ENCODE assay signal across 8 cellular contexts in genomic region chr4:6640292-6641163, GRCh38. TPM values are rescaled to one million over a fixed set of nuclear protein-coding genes. Genes with fewer than 3 reads are reported as not detected.
A peak's percentile ranks its signal among the peaks of the same experiment; 100 is the strongest.
DNase-seq lines count a peak whose midpoint lies in the region; ATAC-seq, FAIRE-seq and TF ChIP-seq lines count a peak whose summit lies in the region.

Gene MRFAP1, plus strand, starts transcription at chr4:6640685. Its CDS starts 178 bp downstream, at chr4:6640863.

- peaks cover 10 to 11% of the 10 kb centered on the region in 2 experiments for H4K20me1 ChIP-seq in H1 (replicated peaks in 1 of 2; ENCODE audit: control insufficient read depth in 1 of 2, insufficient read depth in 2 of 2, low read length in 2 of 2)

- no peak for TF ChIP-seq RAD21 in H1 (IDR thresholded peaks at IDR 0.05 in 1 of 2, conservative IDR thresholded peaks at IDR 0.05 in 1 of 2; ENCODE audit: low read depth in 2 of 2, low read length in 2 of 2)

- H3K23ac ChIP-seq in H1 (ENCODE audit: insufficient read length) (no peak within 1 kb of the TSS), mesenchymal stem cell (ENCODE audit: low read length in 2 of 2) (peak within 1 kb of the TSS in 1 of 2 experiments; percentile 97)

- H3K4me3 ChIP-seq in H1 (ENCODE audit: extremely low read depth in 1 of 4, insufficient read depth in 2 of 4, low read depth in 3 of 4, low read length in 4 of 4) = peak within 1 kb of the TSS; percentile 73 to 100 (median 96)
- peak within 1 kb of the TSS; percentile 83 to 95 for H3K4me3 ChIP-seq in mesenchymal stem cell (ENCODE audit: insufficient read depth in 1 of 2, low read depth in 1 of 2, low read length in 2 of 2)

- H2BK120ac ChIP-seq in H1 (replicated peaks; ENCODE audit: low read depth, low read length) (no peak within 1 kb of the TSS), mesenchymal stem cell (ENCODE audit: low read depth, low read length) (no peak within 1 kb of the TSS)

- H3K23me2 ChIP-seq in H1 (ENCODE audit: low read depth, low read length) = peaks cover 10% of the 10 kb centered on the region

- peak within 1 kb of the TSS; percentile 89 to 98 (median 91) for H3K9ac ChIP-seq in H1 (replicated peaks in 1 of 4; ENCODE audit: extremely low read depth in 1 of 4, low read depth in 3 of 4, low read length in 3 of 4)
- peak within 1 kb of the TSS; percentile 99 for H3K9ac ChIP-seq in mesenchymal stem cell (ENCODE audit: low read length)

- no peaks in the 10 kb centered on the region for H3K27me3 ChIP-seq in H1 (replicated peaks in 1 of 4; ENCODE audit: control insufficient read depth in 3 of 4, extremely low read depth in 1 of 4, insufficient read depth in 3 of 4, low read length in 3 of 4)
- no peaks in the 10 kb centered on the region for H3K27me3 ChIP-seq in mesenchymal stem cell (ENCODE audit: control insufficient read depth in 1 of 2, insufficient read depth in 1 of 2, low read length in 2 of 2)

- peak; percentile 74 to 84 for TF ChIP-seq POLR2A in H1 (IDR thresholded peaks at IDR 0.05; ENCODE audit: control extremely low read depth in 1 of 2, low read depth in 2 of 2, low read length in 2 of 2)

- peak within 1 kb of the TSS; percentile 98 for H3K18ac ChIP-seq in H1 (ENCODE audit: extremely low read depth, low read length)
- peak within 1 kb of the TSS; percentile 56 to 91 for H3K18ac ChIP-seq in mesenchymal stem cell (ENCODE audit: low read depth in 1 of 2, low read length in 2 of 2)

- CTCF ChIA-PET in H1 (lab: Charles Lee; ENCODE audit: partially characterized antibody) = interaction anchor here (0.6 to 1.4 kb wide), 8 partner anchors 24 to 430 kb away, joined by 3 to 4 read pairs (median 3); no protein-coding TSS in a partner anchor

- POLR2A ChIA-PET in H1 (lab: Charles Lee; ENCODE audit: partially characterized antibody) = interaction anchor here (1.0 to 5.7 kb wide), 11 partner anchors 9 to 74 kb away, joined by 3 to 36 read pairs (median 3); a partner anchor contains a TSS

- H4K91ac ChIP-seq in H1 (replicated peaks; ENCODE audit: insufficient read length, low read length) (peak within 1 kb of the TSS; percentile 30), mesenchymal stem cell (ENCODE audit: low read length) (peak within 1 kb of the TSS; percentile 63)

- H3K27ac ChIP-seq in H1 (ENCODE audit: low read depth, low read length) (peak within 1 kb of the TSS; percentile 82), mesenchymal stem cell (ENCODE audit: low read length, poor library complexity, severe bottlenecking) (peak within 1 kb of the TSS; percentile 93)

- H3K56ac ChIP-seq in H1 (replicated peaks; ENCODE audit: insufficient read length, low read depth, low read length) = peak within 1 kb of the TSS; percentile 69

- H3K4me1 ChIP-seq in H1 (replicated peaks in 1 of 4; ENCODE audit: control insufficient read depth in 3 of 4, insufficient read depth in 4 of 4, low read length in 3 of 4) (peaks cover 0 to 9% (median 0%) of the 10 kb centered on the region in 4 experiments; a peak in 3 of 7 replicates), mesenchymal stem cell (ENCODE audit: control insufficient read depth, insufficient read depth, low read depth, low read length) (peaks cover 8% of the 10 kb centered on the region)

- H2AFZ ChIP-seq in H1 (ENCODE audit: low read length) (peak within 1 kb of the TSS; percentile 98), mesenchymal stem cell (ENCODE audit: low read depth, low read length) (peak within 1 kb of the TSS; percentile 67)

- FAIRE-seq in HTR-8/SVneo (lab: Jason Lieb, UNC) (peak; percentile 90), H1 (lab: Jason Lieb, UNC) (no peak)

- H2BK20ac ChIP-seq in H1 (ENCODE audit: low read length) = no peak within 1 kb of the TSS

- H2BK12ac ChIP-seq in H1 (ENCODE audit: low read depth, low read length) (no peak within 1 kb of the TSS; the same call in 1 of the 2 replicates), mesenchymal stem cell (ENCODE audit: low read length in 2 of 2) (no peak within 1 kb of the TSS)

- DNase-seq in COLO829 (ENCODE audit: low spot score) (peak; percentile 84), HTR-8/SVneo (ENCODE audit: insufficient read length, low spot score) (peak; percentile 91), NOMO-1 treated with DMSO at 0.1 percent for 48 hours (lab: John Stamatoyannopoulos, UW; ENCODE audit: unreplicated experiment) (peak; percentile 93), H1 (ENCODE audit: low read depth in 1 of 2, low spot score in 2 of 2) (peak; percentile 80 to 89), mesenchymal stem cell (peak; percentile 94)
- peak; percentile 85 to 87 for DNase-seq in activated CD8-positive, alpha-beta memory T cell treated with anti-CD3 and anti-CD28 coated beads for 4 hours (ENCODE audit: low read depth in 2 of 2)
- peak; percentile 82 for DNase-seq in stimulated activated CD8-positive, alpha-beta memory T cell treated with anti-CD3 and anti-CD28 coated beads, Interleukin-12 subunit alpha, Interleukin-12 subunit beta, amount 100 ng/mL, for 24 hours (ENCODE audit: extremely low read depth)

- H3K36me3 ChIP-seq in H1 (ENCODE audit: control insufficient read depth in 2 of 4, insufficient read depth in 4 of 4, low read length in 3 of 4) (peaks cover 0 to 22% (median 9%) of the 10 kb centered on the region in 4 experiments; a peak in 5 of 8 replicates), mesenchymal stem cell (ENCODE audit: control insufficient read depth in 1 of 2, insufficient read depth in 2 of 2, low read depth in 1 of 2, low read length in 2 of 2) (peaks cover 9 to 19% of the 10 kb centered on the region in 2 experiments)

- H3K79me2 ChIP-seq in H1 (ENCODE audit: control insufficient read depth in 1 of 2, insufficient read depth in 2 of 2, low read length in 2 of 2) = peaks cover 9 to 29% of the 10 kb centered on the region in 2 experiments

- H3K9me3 ChIP-seq in H1 (ENCODE audit: insufficient read depth in 2 of 2, low read depth in 1 of 2, low read length in 1 of 2) (no peaks in the 10 kb centered on the region), mesenchymal stem cell (ENCODE audit: control insufficient read depth, low read length) (no peaks in the 10 kb centered on the region)

- H4K8ac ChIP-seq in H1 (ENCODE audit: extremely low read depth, insufficient read depth, low read length) (peak within 1 kb of the TSS; percentile 94), mesenchymal stem cell (ENCODE audit: low read length) (peak within 1 kb of the TSS; percentile 91)

- H3K14ac ChIP-seq in H1 (ENCODE audit: insufficient read length) (no peak within 1 kb of the TSS), mesenchymal stem cell (ENCODE audit: low read length in 2 of 2) (peak within 1 kb of the TSS in 1 of 2 experiments; percentile 63)

- TF ChIP-seq CTCF in H1 (IDR thresholded peaks at IDR 0.05; ENCODE audit: control extremely low read depth in 1 of 3, insufficient read depth in 1 of 3, low read depth in 1 of 3, low read length in 3 of 3) = no peak

- H3K4ac ChIP-seq in H1 (replicated peaks; ENCODE audit: insufficient read length, low read depth, low read length) = peak within 1 kb of the TSS; percentile 98
- peak within 1 kb of the TSS; percentile 45 to 89 for H3K4ac ChIP-seq in mesenchymal stem cell (ENCODE audit: low read depth in 1 of 2, low read length in 2 of 2)

- H2BK5ac ChIP-seq in H1 (ENCODE audit: low read depth, low read length) (peak within 1 kb of the TSS; percentile 95), mesenchymal stem cell (ENCODE audit: low read depth, low read length, poor library complexity, severe bottlenecking) (no peak within 1 kb of the TSS)

- H2AK5ac ChIP-seq in H1 (ENCODE audit: low read depth, low read length) = no peak within 1 kb of the TSS
- H2AK5ac ChIP-seq in mesenchymal stem cell (ENCODE audit: low read length, severe bottlenecking) = no peak within 1 kb of the TSS

- no peak for TF ChIP-seq EP300 in H1 (IDR thresholded peaks at IDR 0.05; ENCODE audit: borderline replicate concordance in 1 of 2, low read depth in 2 of 2, low read length in 2 of 2)

- no peak within 1 kb of the TSS for H2BK15ac ChIP-seq in H1 (ENCODE audit: low read length)
- H2BK15ac ChIP-seq in mesenchymal stem cell (ENCODE audit: low read depth, poor library complexity, severe bottlenecking) = no peak within 1 kb of the TSS

- peaks cover 7% of the 10 kb centered on the region for H3K79me1 ChIP-seq in H1 (ENCODE audit: low read depth, low read length)
- peaks cover 8% of the 10 kb centered on the region for H3K79me1 ChIP-seq in mesenchymal stem cell (replicated peaks; ENCODE audit: low read length, poor library complexity, severe bottlenecking)

- H4K5ac ChIP-seq in H1 (ENCODE audit: insufficient read length, low read depth, low read length) = peak within 1 kb of the TSS; percentile 75

- H3K4me2 ChIP-seq in H1 (ENCODE audit: insufficient read depth in 1 of 2, low read depth in 2 of 2, low read length in 2 of 2) (peak within 1 kb of the TSS; percentile 91 to 98), mesenchymal stem cell (ENCODE audit: low read length, poor library complexity, severe bottlenecking) (peak within 1 kb of the TSS; percentile 82)

- peak; percentile 80 for ATAC-seq in GM21367 (IDR thresholded peaks at IDR 0.05; ENCODE audit: unreplicated experiment)

- WGBS in H1 (ENCODE audit: extremely low coverage in 1 of 2, insufficient coverage in 1 of 2, insufficient read length in 1 of 2, insufficient replicate concordance in 2 of 2, low coverage in 1 of 2, low lambda C conversion rate in 2 of 2, missing lambda C conversion rate in 1 of 2), 2 experiments = 1% methylated on average over 83 of the region's 90 CpGs; no CpG with 5 or more reads in 1 of the 2 experiments
- under 1% methylated on average over 84 of the region's 90 CpGs for WGBS in mesenchymal stem cell

TF ChIP-seq in H1, 55 proteins besides CTCF, POLR2A, EP300 and RAD21 (continues in another document):
- peak; percentile 82 for TF ChIP-seq MAX (IDR thresholded peaks at IDR 0.05)
- peak; percentile 68 for TF ChIP-seq E2F6 (IDR thresholded peaks at IDR 0.05)

RNA-seq across cellular contexts. Expression of gene MRFAP1, which starts in this region (rescaled TPM):
- total RNA-seq in H1 (2021; fragmentation: NEBNext Ultra II Directional; extraction: Animal tissue kit (Norgen Biotek cat#: 25700)) = 307 and 313 TPM in 2 replicates
- polyA plus RNA-seq in H1 (2011; rRNA removed) = 108 and 156 TPM in 2 replicates
- 229 TPM for polyA plus RNA-seq in H1 (2011; cell fraction: cytosol; rRNA removed)
- polyA plus RNA-seq in H1 (2011; cell fraction: nucleus; rRNA removed) = 155 TPM
- polyA plus RNA-seq in H1 (2012, experiment 1 of 2) = 320 to 373 TPM (median 340 TPM) in 4 replicates
- polyA plus RNA-seq in H1 (2012, experiment 2 of 2) = 100 TPM
- polyA plus RNA-seq in H1 (2013, experiment 1 of 2) = 204 TPM
- polyA plus RNA-seq in H1 (2013, experiment 2 of 2) = 222 TPM
- polyA minus RNA-seq in H1 (2011; rRNA and poly(A)+ RNA removed) = 24.7 and 28.8 TPM in 2 replicates
- polyA minus RNA-seq in H1 (2011; cell fraction: cytosol; rRNA and poly(A)+ RNA removed) = 67.1 TPM
- polyA minus RNA-seq in H1 (2011; cell fraction: nucleus; rRNA and poly(A)+ RNA removed) = 29.4 TPM
- 265 TPM for polyA plus RNA-seq in mesenchymal stem cell (2013, experiment 1 of 2)
- polyA plus RNA-seq in mesenchymal stem cell (2013, experiment 2 of 2) = 268 TPM

Comparison
In these comparisons a context has a peak if more than half of its experiments do, and no peak if none do; other contexts are left out.
1. Peak in every context shown above with its lines: DNase-seq, ATAC-seq, H3K4me3 ChIP-seq and H3K27ac ChIP-seq.